16 cellular contexts compared by ENCODE assay signal in the genomic region with DNA sequence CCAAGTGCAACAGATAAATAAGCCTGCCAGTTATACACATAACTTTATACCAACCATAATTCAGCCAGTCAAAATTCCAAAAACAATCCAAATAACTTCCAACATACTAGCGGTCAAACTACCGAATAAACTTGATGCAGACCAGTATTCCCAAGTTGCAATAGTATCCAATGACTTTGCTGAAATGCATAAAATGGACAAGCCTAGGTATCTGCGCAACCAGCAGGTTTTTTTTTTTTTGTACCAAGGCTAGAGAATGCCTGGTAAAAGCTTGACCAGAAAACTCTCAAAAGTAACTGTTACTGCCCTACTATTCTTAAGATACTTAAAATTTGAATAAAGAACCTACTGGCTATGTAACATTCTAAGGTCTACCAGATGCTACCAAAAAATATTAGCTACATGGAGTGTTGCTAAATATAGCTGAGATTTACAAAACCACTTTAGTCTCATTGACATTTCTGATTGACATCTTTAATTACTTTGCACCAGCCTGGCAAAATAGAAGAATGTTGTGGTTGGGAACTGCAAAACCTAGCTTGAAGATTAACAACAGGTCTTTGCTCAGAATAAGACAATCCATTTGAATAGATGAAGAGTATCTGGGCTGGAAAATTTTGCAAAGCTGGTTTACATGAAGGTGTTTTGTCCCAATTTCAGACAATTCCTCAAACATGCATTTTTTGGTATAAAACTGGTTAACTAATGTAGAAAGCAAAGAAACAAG. TPM values are rescaled to one million over a fixed set of nuclear protein-coding genes. Genes with fewer than 3 reads are reported as not detected.
DNase-seq lines count a peak whose midpoint lies in the region; ATAC-seq and TF ChIP-seq lines count a peak whose summit lies in the region.
"Had no signal": no experiment of that assay in that cellular context is flagged by ENCODE, and none has a peak within 500 bp of the region (broad histone marks: within the 10 kb centered on the region; RNA-seq: fewer than 3 reads in every experiment).

No MANE protein-coding gene starts in this region.

- in situ Hi-C loops in ACHN (cut with HindIII; ENCODE audit: low pct_ligation_motif_present, low pct_unique_long_range_greater_than_20kb, low sequenced_read_pairs), result loop anchor here (25.0 kb wide), 1 partner anchor 157 kb away; no protein-coding TSS in a partner anchor

- H3K4me2 ChIP-seq in PC-9 (no peak overlapping the region), osteoblast (ENCODE audit: insufficient read depth, low read length) (no peak overlapping the region)

- TF ChIP-seq CTCF in left ventricle myocardium inferior (IDR thresholded peaks at IDR 0.05; ENCODE audit: borderline replicate concordance) (no peak), PC-9 (conservative IDR thresholded peaks at IDR 0.05) (no peak), osteoblast (IDR thresholded peaks at IDR 0.05; ENCODE audit: extremely low read depth, low read depth, low read length) (no peak), body of pancreas (IDR thresholded peaks at IDR 0.05) (no peak)

- CTCF ChIA-PET in PC-9 (lab: Charles Lee), result interaction anchor here (0.6 kb wide), 1 partner anchor 162 kb away, joined by 3 read pairs; no protein-coding TSS in a partner anchor

- H2AFZ ChIP-seq in PC-9, result no peak overlapping the region
- no peak overlapping the region for H2AFZ ChIP-seq in osteoblast (ENCODE audit: low read length)

- H3K9me2 ChIP-seq in PC-9 (ENCODE audit: insufficient read depth), result no peaks in the 10 kb centered on the region

- ATAC-seq in right cardiac atrium (no peak), body of pancreas (no peak)
- no peak for ATAC-seq in central memory CD8-positive, alpha-beta T cell (replicated peaks; ENCODE audit: extremely low read depth, poor library complexity, severe bottlenecking)
- no peak for ATAC-seq in stimulated activated naive CD8-positive, alpha-beta T cell treated with anti-CD3 and anti-CD28 coated beads, Interleukin-15, amount 100 ng/mL, for 72 hours
- ATAC-seq: gastrocnemius medialis had no signal

- H3K27me3 ChIP-seq in left ventricle myocardium inferior (ENCODE audit: low read depth) (no peaks in the 10 kb centered on the region), right cardiac atrium (ENCODE audit: control insufficient read depth, insufficient read depth) (no peaks in the 10 kb centered on the region), PC-9 (ENCODE audit: insufficient read depth, low read depth) (no peaks in the 10 kb centered on the region), osteoblast (ENCODE audit: insufficient read depth, low read length) (no peaks in the 10 kb centered on the region), body of pancreas (no peaks in the 10 kb centered on the region)
- H3K27me3 ChIP-seq: gastrocnemius medialis, suprapubic skin had no signal

- no peak overlapping the region for H3K4me3 ChIP-seq in left ventricle myocardium inferior
- H3K4me3 ChIP-seq in right cardiac atrium (ENCODE audit: low read length), result no peak overlapping the region
- H3K4me3 ChIP-seq in PC-9, result no peak overlapping the region
- no peak overlapping the region for H3K4me3 ChIP-seq in osteoblast (ENCODE audit: insufficient read depth, low read length)
- no peak overlapping the region for H3K4me3 ChIP-seq in body of pancreas
- H3K4me3 ChIP-seq: gastrocnemius medialis, suprapubic skin had no signal

- peaks cover 49% of the 10 kb centered on the region for H3K79me2 ChIP-seq in PC-9 (ENCODE audit: low read depth)
- peaks cover 45% of the 10 kb centered on the region for H3K79me2 ChIP-seq in osteoblast (ENCODE audit: insufficient read depth, low read length)

- peak overlapping the region; percentile 32 for H3K27ac Mint-ChIP-seq in central memory CD8-positive, alpha-beta T cell (ENCODE audit: low read depth)
- H3K27ac Mint-ChIP-seq in stimulated activated naive CD8-positive, alpha-beta T cell treated with anti-CD3 and anti-CD28 coated beads, Interleukin-15, amount 100 ng/mL, for 72 hours, result peak overlapping the region; percentile 22 to 67

- no peaks in the 10 kb centered on the region for H3K9me3 Mint-ChIP-seq in central memory CD8-positive, alpha-beta T cell
- peaks cover 0 to 11% of the 10 kb centered on the region in 2 donors for H3K9me3 Mint-ChIP-seq in stimulated activated naive CD8-positive, alpha-beta T cell treated with anti-CD3 and anti-CD28 coated beads, Interleukin-15, amount 100 ng/mL, for 72 hours

- H4K20me1 ChIP-seq in PC-9 (ENCODE audit: insufficient read depth) (peaks cover 83% of the 10 kb centered on the region), osteoblast (ENCODE audit: insufficient read depth, low read length) (peaks cover 29% of the 10 kb centered on the region)

- WGBS in right cardiac atrium, result 82% methylated on average over 3 of the region's 3 CpGs
- WGBS in body of pancreas, 2 donors, result 85 to 87% methylated on average over 3 of the region's 3 CpGs

- no peaks in the 10 kb centered on the region for H3K27me3 Mint-ChIP-seq in central memory CD8-positive, alpha-beta T cell
- no peaks in the 10 kb centered on the region for H3K27me3 Mint-ChIP-seq in stimulated activated naive CD8-positive, alpha-beta T cell treated with anti-CD3 and anti-CD28 coated beads, Interleukin-15, amount 100 ng/mL, for 72 hours

- DNase-seq in left ventricle myocardium inferior (no peak), right cardiac atrium (no peak), PC-9 (no peak), osteoblast (ENCODE audit: insufficient read length, low spot score, missing footprints) (no peak), ACHN (no peak), body of pancreas (no peak)
- no peak for DNase-seq in central memory CD8-positive, alpha-beta T cell (ENCODE audit: low spot score in 2 of 2)
- no peak for DNase-seq in stimulated activated naive CD8-positive, alpha-beta T cell treated with anti-CD3 and anti-CD28 coated beads, Interleukin-15, amount 100 ng/mL, for 72 hours
- DNase-seq: activated CD4-positive, alpha-beta T cell treated with anti-CD3 and anti-CD28 coated beads for 48 hours; activated effector memory CD4-positive, alpha-beta T cell treated with anti-CD3 and anti-CD28 coated beads, Interleukin-2, amount 50 U/mL, for 16 hours; central memory CD4-positive, alpha-beta T cell; gastrocnemius medialis; NCI-H187; NCI-H69; RPMI8226 had no signal

- H3K27ac ChIP-seq in left ventricle myocardium inferior (replicated peaks) (peak overlapping the region; percentile 10), right cardiac atrium (ENCODE audit: low read length) (no peak overlapping the region), PC-9 (0 out of 2 replicates have a peak overlapping the region, but pooled peaks have one; percentile 17), osteoblast (ENCODE audit: low read depth, low read length) (no peak overlapping the region), body of pancreas (peak overlapping the region in 1 of 4 donors; percentile 25)
- H3K27ac ChIP-seq: suprapubic skin had no signal

- BruUV-seq in PC-9 (replicated peaks; lab: Mats Ljungman, UMichigan), result no TSS peak

- H3K4me1 ChIP-seq in left ventricle myocardium inferior (peaks cover 73% of the 10 kb centered on the region), right cardiac atrium (ENCODE audit: control insufficient read depth, insufficient read depth, low read length) (peaks cover 3% of the 10 kb centered on the region), PC-9 (replicated peaks; ENCODE audit: insufficient read depth) (peaks cover 17% of the 10 kb centered on the region), osteoblast (ENCODE audit: insufficient read depth, low read length) (peaks cover 5% of the 10 kb centered on the region), body of pancreas (peaks cover 34% of the 10 kb centered on the region)

- peaks cover 78% of the 10 kb centered on the region for H3K36me3 ChIP-seq in left ventricle myocardium inferior
- H3K36me3 ChIP-seq in PC-9 (ENCODE audit: low read depth), result peaks cover 55% of the 10 kb centered on the region
- H3K36me3 ChIP-seq in osteoblast (ENCODE audit: insufficient read depth, low read length), result peaks cover 66% of the 10 kb centered on the region
- peaks cover 0 to 27% of the 10 kb centered on the region in 2 donors for H3K36me3 ChIP-seq in body of pancreas (replicated peaks in 1 of 2; ENCODE audit: insufficient read depth in 1 of 2, low read depth in 2 of 2)

- POLR2A ChIA-PET in PC-9 (lab: Charles Lee; ENCODE audit: unreplicated experiment), result interaction anchor here (0.7 kb wide), 1 partner anchor 344 kb away, joined by 24 read pairs; no protein-coding TSS in a partner anchor

- peaks cover 87% of the 10 kb centered on the region for H3K36me3 Mint-ChIP-seq in central memory CD8-positive, alpha-beta T cell (ENCODE audit: insufficient read depth)

- TF ChIP-seq POLR2A in body of pancreas (IDR thresholded peaks at IDR 0.05), result no peak

- intact Hi-C loops in left ventricle myocardium inferior (cut with micrococcal nuclease), result loop anchor here (5.0 kb wide), 1 partner anchor 427 kb away; no protein-coding TSS in a partner anchor
- intact Hi-C loops in right cardiac atrium (cut with DNase I), result loop anchor here in 1 of 4 donors (5.0 to 10.0 kb wide), 2 partner anchors 162 to 209 kb away; no protein-coding TSS in a partner anchor
- intact Hi-C loops in PC-9 (cut with micrococcal nuclease; ENCODE audit: unreplicated experiment), result loop anchor here (5.0 kb wide), 3 partner anchors 162 to 762 kb away; no protein-coding TSS in a partner anchor
- intact Hi-C loops in body of pancreas (cut with DNase I), result loop anchor here (10.0 kb wide), 1 partner anchor 209 kb away; no protein-coding TSS in a partner anchor

- peaks cover 82% of the 10 kb centered on the region for H3F3A ChIP-seq in PC-9 (ENCODE audit: insufficient read depth, low read depth)

- peak overlapping the region; percentile 30 for H3K4me3 Mint-ChIP-seq in central memory CD8-positive, alpha-beta T cell
- H3K4me3 Mint-ChIP-seq in stimulated activated naive CD8-positive, alpha-beta T cell treated with anti-CD3 and anti-CD28 coated beads, Interleukin-15, amount 100 ng/mL, for 72 hours, result no peak overlapping the region

- no peaks in the 10 kb centered on the region for H3K9me3 ChIP-seq in left ventricle myocardium inferior (replicated peaks)
- H3K9me3 ChIP-seq in right cardiac atrium (ENCODE audit: control insufficient read depth, low read length), result no peaks in the 10 kb centered on the region
- H3K9me3 ChIP-seq in PC-9 (ENCODE audit: insufficient read depth, low read depth), result no peaks in the 10 kb centered on the region
- no peaks in the 10 kb centered on the region for H3K9me3 ChIP-seq in osteoblast (ENCODE audit: low read depth, low read length)
- H3K9me3 ChIP-seq in body of pancreas, result no peaks in the 10 kb centered on the region
- H3K9me3 ChIP-seq: gastrocnemius medialis, suprapubic skin had no signal

- H3K4me1 Mint-ChIP-seq in central memory CD8-positive, alpha-beta T cell, result peaks cover 57% of the 10 kb centered on the region
- peaks cover 80% of the 10 kb centered on the region for H3K4me1 Mint-ChIP-seq in stimulated activated naive CD8-positive, alpha-beta T cell treated with anti-CD3 and anti-CD28 coated beads, Interleukin-15, amount 100 ng/mL, for 72 hours

RNA-seq across cellular contexts. Expression of gene SRSF7, which starts 7.3 kb away (rescaled TPM):
- 50.5 TPM for total RNA-seq in left ventricle myocardium inferior
- total RNA-seq in right cardiac atrium, result 10 to 100 TPM; 51.4 to 87.1 (median 64.6) TPM
- 51.1 TPM for polyA plus RNA-seq in right cardiac atrium
- total RNA-seq in PC-9 (2021), result 110 and 111 TPM in 2 replicates
- 46.3 and 48.1 TPM in 2 replicates for total RNA-seq in osteoblast
- total RNA-seq in body of pancreas, result 10 to 100 TPM; 55.8 to 68.2 TPM

RNA-seq across cellular contexts. Expression of gene GEMIN6, which starts 34.2 kb away (rescaled TPM):
- total RNA-seq in left ventricle myocardium inferior (7.3 TPM), right cardiac atrium (10 to 100 TPM in 2 of 4 donors, 1 to 10 TPM in 2; 7.8 to 12.8 (median 9.2) TPM), PC-9 (2021) (15.9 and 19.1 TPM in 2 replicates), osteoblast (4.3 and 5.3 TPM in 2 replicates), body of pancreas (1 to 10 TPM in 1 of 2 donors, under 1 TPM in 1; 0.33 to 1.8 TPM)
- 7.3 TPM for polyA plus RNA-seq in right cardiac atrium

Comparison
In these comparisons a context has a peak if more than half of its experiments do, and no peak if none do; other contexts are left out.
1. H3K27ac ChIP-seq: peak in left ventricle myocardium inferior (single experiment) and PC-9 (single experiment); none in right cardiac atrium (single experiment) and osteoblast (single experiment).